In the genomic region with DNA sequence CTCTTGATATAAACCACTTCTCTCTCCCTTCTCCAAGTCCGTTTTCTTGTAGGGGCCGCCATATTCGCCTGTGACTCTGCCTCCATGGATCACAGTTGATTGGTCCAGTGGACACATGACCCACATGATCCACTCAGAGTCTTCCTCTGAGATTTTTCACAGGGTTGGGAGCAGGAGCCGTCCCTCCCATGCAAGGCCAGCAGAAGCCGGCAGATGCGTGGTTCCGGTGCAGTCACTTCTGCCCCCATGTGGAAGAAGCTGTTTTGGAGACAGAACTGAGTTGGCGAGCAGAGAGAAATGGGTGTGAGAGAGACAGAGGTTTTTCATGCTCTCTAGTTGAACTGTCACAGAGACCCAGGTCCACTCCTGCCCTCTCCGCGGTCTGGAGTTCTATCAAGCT, we compare ENCODE assay signal across 1 cellular context.
TF ChIP-seq lines count a peak whose summit lies in the region.

No MANE protein-coding gene starts in this region.

TF ChIP-seq in GM23338, 12 proteins besides CTCF, POLR2A, EP300 and RAD21 (continued from another document):
- TF ChIP-seq, protein P1, sequence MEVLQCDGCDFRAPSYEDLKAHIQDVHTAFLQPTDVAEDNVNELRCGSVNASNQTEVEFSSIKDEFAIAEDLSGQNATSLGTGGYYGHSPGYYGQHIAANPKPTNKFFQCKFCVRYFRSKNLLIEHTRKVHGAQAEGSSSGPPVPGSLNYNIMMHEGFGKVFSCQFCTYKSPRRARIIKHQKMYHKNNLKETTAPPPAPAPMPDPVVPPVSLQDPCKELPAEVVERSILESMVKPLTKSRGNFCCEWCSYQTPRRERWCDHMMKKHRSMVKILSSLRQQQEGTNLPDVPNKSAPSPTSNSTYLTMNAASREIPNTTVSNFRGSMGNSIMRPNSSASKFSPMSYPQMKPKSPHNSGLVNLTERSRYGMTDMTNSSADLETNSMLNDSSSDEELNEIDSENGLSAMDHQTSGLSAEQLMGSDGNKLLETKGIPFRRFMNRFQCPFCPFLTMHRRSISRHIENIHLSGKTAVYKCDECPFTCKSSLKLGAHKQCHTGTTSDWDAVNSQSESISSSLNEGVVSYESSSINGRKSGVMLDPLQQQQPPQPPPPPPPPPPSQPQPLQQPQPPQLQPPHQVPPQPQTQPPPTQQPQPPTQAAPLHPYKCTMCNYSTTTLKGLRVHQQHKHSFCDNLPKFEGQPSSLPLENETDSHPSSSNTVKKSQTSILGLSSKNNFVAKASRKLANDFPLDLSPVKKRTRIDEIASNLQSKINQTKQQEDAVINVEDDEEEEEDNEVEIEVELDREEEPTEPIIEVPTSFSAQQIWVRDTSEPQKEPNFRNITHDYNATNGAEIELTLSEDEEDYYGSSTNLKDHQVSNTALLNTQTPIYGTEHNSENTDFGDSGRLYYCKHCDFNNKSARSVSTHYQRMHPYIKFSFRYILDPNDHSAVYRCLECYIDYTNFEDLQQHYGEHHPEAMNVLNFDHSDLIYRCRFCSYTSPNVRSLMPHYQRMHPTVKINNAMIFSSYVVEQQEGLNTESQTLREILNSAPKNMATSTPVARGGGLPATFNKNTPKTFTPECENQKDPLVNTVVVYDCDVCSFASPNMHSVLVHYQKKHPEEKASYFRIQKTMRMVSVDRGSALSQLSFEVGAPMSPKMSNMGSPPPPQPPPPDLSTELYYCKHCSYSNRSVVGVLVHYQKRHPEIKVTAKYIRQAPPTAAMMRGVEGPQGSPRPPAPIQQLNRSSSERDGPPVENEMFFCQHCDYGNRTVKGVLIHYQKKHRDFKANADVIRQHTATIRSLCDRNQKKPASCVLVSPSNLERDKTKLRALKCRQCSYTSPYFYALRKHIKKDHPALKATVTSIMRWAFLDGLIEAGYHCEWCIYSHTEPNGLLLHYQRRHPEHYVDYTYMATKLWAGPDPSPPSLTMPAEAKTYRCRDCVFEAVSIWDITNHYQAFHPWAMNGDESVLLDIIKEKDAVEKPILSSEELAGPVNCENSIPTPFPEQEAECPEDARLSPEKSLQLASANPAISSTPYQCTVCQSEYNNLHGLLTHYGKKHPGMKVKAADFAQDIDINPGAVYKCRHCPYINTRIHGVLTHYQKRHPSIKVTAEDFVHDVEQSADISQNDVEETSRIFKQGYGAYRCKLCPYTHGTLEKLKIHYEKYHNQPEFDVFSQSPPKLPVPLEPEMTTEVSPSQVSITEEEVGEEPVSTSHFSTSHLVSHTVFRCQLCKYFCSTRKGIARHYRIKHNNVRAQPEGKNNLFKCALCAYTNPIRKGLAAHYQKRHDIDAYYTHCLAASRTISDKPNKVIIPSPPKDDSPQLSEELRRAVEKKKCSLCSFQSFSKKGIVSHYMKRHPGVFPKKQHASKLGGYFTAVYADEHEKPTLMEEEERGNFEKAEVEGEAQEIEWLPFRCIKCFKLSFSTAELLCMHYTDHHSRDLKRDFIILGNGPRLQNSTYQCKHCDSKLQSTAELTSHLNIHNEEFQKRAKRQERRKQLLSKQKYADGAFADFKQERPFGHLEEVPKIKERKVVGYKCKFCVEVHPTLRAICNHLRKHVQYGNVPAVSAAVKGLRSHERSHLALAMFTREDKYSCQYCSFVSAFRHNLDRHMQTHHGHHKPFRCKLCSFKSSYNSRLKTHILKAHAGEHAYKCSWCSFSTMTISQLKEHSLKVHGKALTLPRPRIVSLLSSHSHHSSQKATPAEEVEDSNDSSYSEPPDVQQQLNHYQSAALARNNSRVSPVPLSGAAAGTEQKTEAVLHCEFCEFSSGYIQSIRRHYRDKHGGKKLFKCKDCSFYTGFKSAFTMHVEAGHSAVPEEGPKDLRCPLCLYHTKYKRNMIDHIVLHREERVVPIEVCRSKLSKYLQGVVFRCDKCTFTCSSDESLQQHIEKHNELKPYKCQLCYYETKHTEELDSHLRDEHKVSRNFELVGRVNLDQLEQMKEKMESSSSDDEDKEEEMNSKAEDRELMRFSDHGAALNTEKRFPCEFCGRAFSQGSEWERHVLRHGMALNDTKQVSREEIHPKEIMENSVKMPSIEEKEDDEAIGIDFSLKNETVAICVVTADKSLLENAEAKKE (CRISPR knock-in tag; IDR thresholded peaks at IDR 0.05), result no peak
- no peak for TF ChIP-seq STAT1 (IDR thresholded peaks at IDR 0.05; ENCODE audit: unreplicated experiment)
